Comparison of ENCODE assay signal across 29 cellular contexts in genomic region chr3:183837390-183837789, GRCh38. TPM values are rescaled to one million over a fixed set of nuclear protein-coding genes. Genes with fewer than 3 reads are reported as not detected.
"Had no signal": no experiment of that assay in that cellular context is flagged by ENCODE, and none has a peak within 500 bp of the region (broad histone marks: within the 10 kb centered on the region; RNA-seq: fewer than 3 reads in every experiment).

No MANE protein-coding gene starts in this region.

- H2AFZ ChIP-seq: hepatocyte had no signal

- ATAC-seq: gastroesophageal sphincter; left cardiac atrium; left ventricle myocardium superior; pancreas; psoas muscle; stimulated activated naive B cell treated with anti-CD40 and anti-IgM and Interleukin-4, amounts not matched to agents 10 μg/mL and 1 μg/mL and 100 μg/mL, for 72 hours had no signal

- H3K4me3 ChIP-seq: ascending aorta, cardiac muscle cell, coronary artery, dorsolateral prefrontal cortex, gastroesophageal sphincter, hepatocyte, pancreas, psoas muscle, smooth muscle cell, tibial nerve had no signal

- H3K4me1 ChIP-seq: ascending aorta, gastroesophageal sphincter, pancreas, psoas muscle, tibial nerve had no signal

- H3K9me3 ChIP-seq: ascending aorta, gastroesophageal sphincter, pancreas, psoas muscle, SK-N-SH, tibial nerve had no signal

- H3K9me3 Mint-ChIP-seq: activated CD4-positive, alpha-beta T cell treated with anti-CD3 and anti-CD28 coated beads, Interleukin-2, amount 10 ng/mL, durations not matched to agents 7 days and 5 days; brain; naive B cell; stimulated activated naive B cell treated with anti-CD40 and anti-IgM and Interleukin-4, amounts not matched to agents 10 μg/mL and 1 μg/mL and 100 μg/mL, for 72 hours; T-helper 1 cell treated with Interleukin-12 subunit alpha and Interleukin-12 subunit beta and Interleukin-4 antibody, amounts not matched to agents 30 μg/mL and 1 μg/mL, for 36 hours had no signal

- H3K27me3 ChIP-seq: ascending aorta, cardiac muscle cell, dorsolateral prefrontal cortex, gastroesophageal sphincter, hepatocyte, pancreas, tibial nerve had no signal

- DNase-seq: activated CD4-positive, alpha-beta T cell treated with anti-CD3 and anti-CD28 coated beads, Interleukin-2, amount 10 ng/mL, durations not matched to agents 7 days and 5 days; activated CD4-positive, CD25-positive, alpha-beta regulatory T cell treated with anti-CD3 and anti-CD28 coated beads, Interleukin-2, amount 50 U/mL, for 72 hours; activated CD8-positive, alpha-beta memory T cell treated with anti-CD3 and anti-CD28 coated beads, Interleukin-2, amount 50 U/mL, for 4 hours; activated gamma-delta T cell; activated naive CD4-positive, alpha-beta T cell treated with anti-CD3 and anti-CD28 coated beads, Interleukin-2, amount 50 U/mL, for 16 hours; dorsolateral prefrontal cortex; effector memory CD4-positive, alpha-beta T cell; left cardiac atrium; left ventricle myocardium superior; naive B cell; pancreas; psoas muscle; SK-N-SH; stimulated activated CD4-positive, alpha-beta T cell treated with anti-CD3 and anti-CD28 coated beads, Interleukin-1b, Interleukin-23, amount 100 ng/mL, for 48 hours; stimulated activated CD4-positive, alpha-beta T cell treated with anti-CD3 and anti-CD28 coated beads, Interleukin-4, amount 100 ng/mL, for 4 hours; stimulated activated CD8-positive, alpha-beta memory T cell treated with anti-CD3 and anti-CD28 coated beads, Interleukin-4, amount 100 ng/mL, for 48 hours; stimulated activated naive B cell treated with anti-CD40 and anti-IgM and Interleukin-4, amounts not matched to agents 10 μg/mL and 1 μg/mL and 100 μg/mL, for 72 hours; SW 1271; T1000; WERI-Rb-1 had no signal

- H3K4me2 ChIP-seq: hepatocyte, SK-N-SH, smooth muscle cell had no signal

- H3K9ac ChIP-seq: SK-N-SH had no signal

- H3K27ac Mint-ChIP-seq: activated CD4-positive, alpha-beta T cell treated with anti-CD3 and anti-CD28 coated beads, Interleukin-2, amount 10 ng/mL, durations not matched to agents 7 days and 5 days; stimulated activated naive B cell treated with anti-CD40 and anti-IgM and Interleukin-4, amounts not matched to agents 10 μg/mL and 1 μg/mL and 100 μg/mL, for 72 hours; T-helper 1 cell treated with Interleukin-12 subunit alpha and Interleukin-12 subunit beta and Interleukin-4 antibody, amounts not matched to agents 30 μg/mL and 1 μg/mL, for 36 hours had no signal

- H3K27me3 Mint-ChIP-seq: activated CD4-positive, alpha-beta T cell treated with anti-CD3 and anti-CD28 coated beads, Interleukin-2, amount 10 ng/mL, durations not matched to agents 7 days and 5 days; brain; naive B cell; stimulated activated naive B cell treated with anti-CD40 and anti-IgM and Interleukin-4, amounts not matched to agents 10 μg/mL and 1 μg/mL and 100 μg/mL, for 72 hours had no signal

- H3K4me3 Mint-ChIP-seq: activated CD4-positive, alpha-beta T cell treated with anti-CD3 and anti-CD28 coated beads, Interleukin-2, amount 10 ng/mL, durations not matched to agents 7 days and 5 days; brain; naive B cell; stimulated activated naive B cell treated with anti-CD40 and anti-IgM and Interleukin-4, amounts not matched to agents 10 μg/mL and 1 μg/mL and 100 μg/mL, for 72 hours; T-helper 1 cell treated with Interleukin-12 subunit alpha and Interleukin-12 subunit beta and Interleukin-4 antibody, amounts not matched to agents 30 μg/mL and 1 μg/mL, for 36 hours had no signal

- H3K4me1 Mint-ChIP-seq: naive B cell; stimulated activated naive B cell treated with anti-CD40 and anti-IgM and Interleukin-4, amounts not matched to agents 10 μg/mL and 1 μg/mL and 100 μg/mL, for 72 hours had no signal

- H3K79me2 ChIP-seq: hepatocyte had no signal

- H3K27ac ChIP-seq: ascending aorta, cardiac muscle cell, coronary artery, gastroesophageal sphincter, hepatocyte, pancreas, psoas muscle, tibial nerve, WERI-Rb-1 had no signal

RNA-seq across cellular contexts. Expression of gene MAP6D1, which starts 12.0 kb away (rescaled TPM):
- total RNA-seq: ascending aorta had no signal
